Comparison of ENCODE assay signal across 26 cellular contexts in the genomic region with DNA sequence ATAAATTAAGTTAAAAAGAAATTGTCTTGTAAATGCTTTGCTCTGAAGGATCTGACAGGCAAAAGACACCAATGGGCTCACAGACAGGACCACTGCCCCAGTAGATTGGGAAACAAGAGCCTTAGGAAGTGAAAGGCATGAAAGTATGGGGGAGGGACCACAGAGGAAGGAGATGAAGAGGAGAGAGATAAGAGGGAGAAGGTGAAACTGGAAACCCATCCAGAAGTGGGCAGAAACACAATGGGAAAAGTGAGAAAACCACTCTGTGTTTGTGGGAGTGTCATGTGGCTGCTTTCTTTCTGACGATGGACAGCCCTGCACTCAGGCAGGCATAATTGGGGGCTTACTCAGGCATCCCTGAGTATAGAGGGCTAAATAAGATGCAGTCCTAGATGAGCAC.
"Had no signal": no experiment of that assay in that cellular context is flagged by ENCODE, and none has a peak within 500 bp of the region (broad histone marks: within the 10 kb centered on the region; RNA-seq: fewer than 3 reads in every experiment).

No MANE protein-coding gene starts in this region.

- H3K4me1 ChIP-seq: uterus had no signal

- H3K4me3 ChIP-seq: heart right ventricle, left ventricle myocardium inferior, lung, skin epidermis, uterus had no signal

- H3K4me3 Mint-ChIP-seq: activated B cell treated with CpG ODN at 0.5 μM for 24 hours; activated CD8-positive, alpha-beta memory T cell treated with anti-CD3 and anti-CD28 coated beads, Interleukin-2, amount 10 ng/mL, durations not matched to agents 7 days and 5 days; activated CD8-positive, alpha-beta T cell treated with anti-CD3 and anti-CD28 coated beads, Interleukin-2, amount 10 ng/mL, durations not matched to agents 7 days and 5 days; activated naive CD4-positive, alpha-beta T cell treated with anti-CD3 and anti-CD28 coated beads, Interleukin-2, amount 50 U/mL, for 24 hours; activated naive CD8-positive, alpha-beta T cell treated with anti-CD3 and anti-CD28 coated beads, Interleukin-2, amount 50 U/mL, for 24 hours; endodermal cell; stimulated activated effector memory CD8-positive, alpha-beta T cell treated with anti-CD3 and anti-CD28 coated beads, Interleukin-12 subunit alpha, Interleukin-12 subunit beta, amount 100 ng/mL, for 72 hours; stimulated activated naive CD8-positive, alpha-beta T cell treated with anti-CD3 and anti-CD28 coated beads, Interleukin-15, amount 100 ng/mL, for 72 hours; T-helper 17 cell; type B pancreatic cell had no signal

- H3K27ac Mint-ChIP-seq: activated B cell treated with CpG ODN at 0.5 μM for 24 hours; activated CD8-positive, alpha-beta memory T cell treated with anti-CD3 and anti-CD28 coated beads, Interleukin-2, amount 10 ng/mL, durations not matched to agents 7 days and 5 days; activated CD8-positive, alpha-beta T cell treated with anti-CD3 and anti-CD28 coated beads, Interleukin-2, amount 10 ng/mL, durations not matched to agents 7 days and 5 days; activated naive CD4-positive, alpha-beta T cell treated with anti-CD3 and anti-CD28 coated beads, Interleukin-2, amount 50 U/mL, for 24 hours; activated naive CD8-positive, alpha-beta T cell treated with anti-CD3 and anti-CD28 coated beads, Interleukin-2, amount 50 U/mL, for 24 hours; activated T-helper 2 cell treated with anti-CD3 and anti-CD28 coated beads, Interferon-gamma antibody, Interleukin-2, Interleukin-4, amounts not matched to agents 10 μg/mL and 5 μg/mL and 100 μg/mL, durations not matched to agents 14 hours and 24 hours and 36 hours; endodermal cell; stimulated activated effector memory CD8-positive, alpha-beta T cell treated with anti-CD3 and anti-CD28 coated beads, Interleukin-12 subunit alpha, Interleukin-12 subunit beta, amount 100 ng/mL, for 72 hours; T-helper 17 cell; type B pancreatic cell had no signal

- H3K27me3 ChIP-seq: foreskin keratinocyte, heart right ventricle, uterus had no signal

- ATAC-seq: activated CD8-positive, alpha-beta memory T cell treated with anti-CD3 and anti-CD28 coated beads, Interleukin-2, amount 10 ng/mL, durations not matched to agents 7 days and 5 days; activated CD8-positive, alpha-beta T cell treated with anti-CD3 and anti-CD28 coated beads, Interleukin-2, amount 10 ng/mL, durations not matched to agents 7 days and 5 days; activated naive CD8-positive, alpha-beta T cell treated with anti-CD3 and anti-CD28 coated beads, Interleukin-2, amount 50 U/mL, for 24 hours; esophagus mucosa; foreskin keratinocyte; heart right ventricle; sciatic nerve; stimulated activated effector memory CD8-positive, alpha-beta T cell treated with anti-CD3 and anti-CD28 coated beads, Interleukin-12 subunit alpha, Interleukin-12 subunit beta, amount 100 ng/mL, for 72 hours; stimulated activated naive CD8-positive, alpha-beta T cell treated with anti-CD3 and anti-CD28 coated beads, Interleukin-15, amount 100 ng/mL, for 72 hours; T-helper 17 cell had no signal

- DNase-seq: activated B cell treated with CpG ODN at 0.5 μM for 24 hours; activated CD4-positive, alpha-beta T cell treated with anti-CD3 and anti-CD28 coated beads, Interleukin-2, amount 50 U/mL, for 1 hour; activated CD8-positive, alpha-beta memory T cell treated with anti-CD3 and anti-CD28 coated beads, Interleukin-2, amount 10 ng/mL, durations not matched to agents 7 days and 5 days; activated CD8-positive, alpha-beta T cell treated with anti-CD3 and anti-CD28 coated beads, Interleukin-2, amount 10 ng/mL, durations not matched to agents 7 days and 5 days; activated naive CD8-positive, alpha-beta T cell treated with anti-CD3 and anti-CD28 coated beads, Interleukin-2, amount 50 U/mL, for 24 hours; activated T-cell treated with anti-CD3 and anti-CD28 coated beads, Interleukin-2, amount 50 U/mL, for 48 hours; amygdala; caudate nucleus; endodermal cell; foreskin keratinocyte; heart right ventricle; left ventricle myocardium inferior; stimulated activated CD4-positive, alpha-beta T cell treated with anti-CD3 and anti-CD28 coated beads, Interleukin-4, amount 100 ng/mL, for 24 hours; stimulated activated naive CD8-positive, alpha-beta T cell treated with anti-CD3 and anti-CD28 coated beads, Interleukin-15, amount 100 ng/mL, for 72 hours; substantia nigra; T-helper 17 cell; T1000; uterus had no signal

- H3K9me3 ChIP-seq: heart right ventricle, left ventricle myocardium inferior, uterus had no signal

- H3K4me1 Mint-ChIP-seq: activated naive CD4-positive, alpha-beta T cell treated with anti-CD3 and anti-CD28 coated beads, Interleukin-2, amount 50 U/mL, for 24 hours; endodermal cell; T-helper 17 cell had no signal

- H3K36me3 ChIP-seq: heart right ventricle, left ventricle myocardium inferior, uterus had no signal

- H3K27me3 Mint-ChIP-seq: activated naive CD4-positive, alpha-beta T cell treated with anti-CD3 and anti-CD28 coated beads, Interleukin-2, amount 50 U/mL, for 24 hours; stimulated activated naive CD8-positive, alpha-beta T cell treated with anti-CD3 and anti-CD28 coated beads, Interleukin-15, amount 100 ng/mL, for 72 hours; type B pancreatic cell had no signal

- H3K36me3 Mint-ChIP-seq: activated naive CD4-positive, alpha-beta T cell treated with anti-CD3 and anti-CD28 coated beads, Interleukin-2, amount 50 U/mL, for 24 hours; stimulated activated effector memory CD8-positive, alpha-beta T cell treated with anti-CD3 and anti-CD28 coated beads, Interleukin-12 subunit alpha, Interleukin-12 subunit beta, amount 100 ng/mL, for 72 hours; type B pancreatic cell had no signal

- H3K27ac ChIP-seq: foreskin keratinocyte, heart right ventricle, left ventricle myocardium inferior, skin epidermis, uterus had no signal

- H3K9me3 Mint-ChIP-seq: activated B cell treated with CpG ODN at 0.5 μM for 24 hours; activated naive CD4-positive, alpha-beta T cell treated with anti-CD3 and anti-CD28 coated beads, Interleukin-2, amount 50 U/mL, for 24 hours; activated naive CD8-positive, alpha-beta T cell treated with anti-CD3 and anti-CD28 coated beads, Interleukin-2, amount 50 U/mL, for 24 hours; activated T-helper 2 cell treated with anti-CD3 and anti-CD28 coated beads, Interferon-gamma antibody, Interleukin-2, Interleukin-4, amounts not matched to agents 10 μg/mL and 5 μg/mL and 100 μg/mL, durations not matched to agents 14 hours and 24 hours and 36 hours; endodermal cell; stimulated activated effector memory CD8-positive, alpha-beta T cell treated with anti-CD3 and anti-CD28 coated beads, Interleukin-12 subunit alpha, Interleukin-12 subunit beta, amount 100 ng/mL, for 72 hours; stimulated activated naive CD8-positive, alpha-beta T cell treated with anti-CD3 and anti-CD28 coated beads, Interleukin-15, amount 100 ng/mL, for 72 hours; type B pancreatic cell had no signal
